Comparison of ENCODE assay signal across 13 cellular contexts in genomic region chr4:3340703-3341088, GRCh38. TPM values are rescaled to one million over a fixed set of nuclear protein-coding genes. Genes with fewer than 3 reads are reported as not detected.
DNase-seq lines count a peak whose midpoint lies in the region; ATAC-seq and TF ChIP-seq lines count a peak whose summit lies in the region.
"Had no signal": no experiment of that assay in that cellular context is flagged by ENCODE, and none has a peak within 500 bp of the region (broad histone marks: within the 10 kb centered on the region; RNA-seq: fewer than 3 reads in every experiment).

No MANE protein-coding gene starts in this region.

- peak; percentile 37; the same call in 1 of the 2 replicates for ATAC-seq in PC-3
- ATAC-seq in foreskin keratinocyte = peak; percentile 41
- ATAC-seq in T-cell (replicated peaks in 1 of 4) = no peak
- ATAC-seq in SK-N-SH treated with all-trans-retinoic acid at 6 μM for 48 hours = no peak
- ATAC-seq: activated naive CD8-positive, alpha-beta T cell treated with anti-CD3 and anti-CD28 coated beads, Interleukin-2, amount 50 U/mL, for 24 hours had no signal

- H3K4me2 ChIP-seq in PC-3 (ENCODE audit: low read length) = no peak overlapping the region

- TF ChIP-seq CTCF in PC-3 (conservative IDR thresholded peaks at IDR 0.05; ENCODE audit: low read depth, low read length) (peak; percentile 37; the same call in 1 of the 2 replicates), foreskin keratinocyte (conservative IDR thresholded peaks at IDR 0.05) (peak; percentile 24), thyroid gland (IDR thresholded peaks at IDR 0.05) (peak in 5 of 6 experiments; percentile 23 to 78 (median 71))

- H3K4me3 ChIP-seq in PC-3 (ENCODE audit: low read length) = no peak overlapping the region
- H3K4me3 ChIP-seq in thyroid gland (replicated peaks in 1 of 3) = no peak overlapping the region

- H3K4me3 Mint-ChIP-seq in T-cell = no peak overlapping the region
- H3K4me3 Mint-ChIP-seq: activated CD4-positive, alpha-beta memory T cell treated with anti-CD3 and anti-CD28 coated beads, Interleukin-2, amount 10 ng/mL, durations not matched to agents 7 days and 5 days; activated naive CD8-positive, alpha-beta T cell treated with anti-CD3 and anti-CD28 coated beads, Interleukin-2, amount 50 U/mL, for 24 hours had no signal

- H3K36me3 ChIP-seq in PC-3 (ENCODE audit: low read depth, low read length) (no peaks in the 10 kb centered on the region), thyroid gland (no peaks in the 10 kb centered on the region)

- H3K9me3 ChIP-seq in PC-3 (ENCODE audit: low read length) (no peaks in the 10 kb centered on the region), thyroid gland (no peaks in the 10 kb centered on the region)

- no peaks in the 10 kb centered on the region for H4K20me1 ChIP-seq in PC-3 (ENCODE audit: low read length)

- no peak for TF ChIP-seq POLR2A in thyroid gland (IDR thresholded peaks at IDR 0.05)

- BruUV-seq in PC-3 (replicated peaks; lab: Mats Ljungman, UMichigan) = no TSS peak

- no peak overlapping the region for H3K27ac Mint-ChIP-seq in T-cell
- H3K27ac Mint-ChIP-seq: activated CD4-positive, alpha-beta memory T cell treated with anti-CD3 and anti-CD28 coated beads, Interleukin-2, amount 10 ng/mL, durations not matched to agents 7 days and 5 days; activated naive CD8-positive, alpha-beta T cell treated with anti-CD3 and anti-CD28 coated beads, Interleukin-2, amount 50 U/mL, for 24 hours had no signal

- 42% methylated on average over 3 of the region's 16 CpGs; no CpG with 5 or more reads in 1 of the 2 donors for WGBS in thyroid gland, 2 donors

- H3K4me1 ChIP-seq in PC-3 (ENCODE audit: insufficient read depth, low read length) (peaks cover 15% of the 10 kb centered on the region; the same call in 1 of the 2 replicates), foreskin keratinocyte (no peaks in the 10 kb centered on the region), thyroid gland (peaks cover 20 to 31% of the 10 kb centered on the region in 2 donors)

- H3K9me3 Mint-ChIP-seq in T-cell = no peaks in the 10 kb centered on the region
- H3K9me3 Mint-ChIP-seq: activated CD4-positive, alpha-beta memory T cell treated with anti-CD3 and anti-CD28 coated beads, Interleukin-2, amount 10 ng/mL, durations not matched to agents 7 days and 5 days; activated naive CD8-positive, alpha-beta T cell treated with anti-CD3 and anti-CD28 coated beads, Interleukin-2, amount 50 U/mL, for 24 hours had no signal

- H3K36me3 Mint-ChIP-seq in T-cell = peaks cover 8% of the 10 kb centered on the region

- no peaks in the 10 kb centered on the region for H3F3A ChIP-seq in PC-3 (ENCODE audit: low read length, unreplicated experiment)

- H3K9me2 ChIP-seq in PC-3 (replicated peaks; ENCODE audit: low read length) = no peaks in the 10 kb centered on the region

- no peak overlapping the region for H3K9ac ChIP-seq in PC-3 (ENCODE audit: low read length)

- H3K4me1 Mint-ChIP-seq in T-cell = peaks cover 16 to 29% (median 24%) of the 10 kb centered on the region in 3 donors
- H3K4me1 Mint-ChIP-seq: activated CD4-positive, alpha-beta memory T cell treated with anti-CD3 and anti-CD28 coated beads, Interleukin-2, amount 10 ng/mL, durations not matched to agents 7 days and 5 days had no signal

- H3K27me3 ChIP-seq in PC-3 (ENCODE audit: low read length) = no peaks in the 10 kb centered on the region
- no peaks in the 10 kb centered on the region for H3K27me3 ChIP-seq in foreskin keratinocyte
- H3K27me3 ChIP-seq in thyroid gland = no peaks in the 10 kb centered on the region

- no peaks in the 10 kb centered on the region for H3K79me2 ChIP-seq in PC-3 (ENCODE audit: low read length)

- DNase-seq in NCI-H2171 treated with DMSO at 0.1 percent for 48 hours (lab: John Stamatoyannopoulos, UW) (peak; percentile 38), NCI-H2171 (lab: John Stamatoyannopoulos, UW) (no peak), PC-3 (peak; percentile 17), foreskin keratinocyte (peak in 1 of 2 donors; percentile 11), thyroid gland (peak; percentile 98), T-cell (no peak)
- no peak for DNase-seq in stimulated activated CD4-positive, alpha-beta T cell treated with anti-CD3 and anti-CD28 coated beads, Interleukin-4, amount 100 ng/mL, for 1 hour
- DNase-seq: ACHN; activated CD4-positive, alpha-beta memory T cell treated with anti-CD3 and anti-CD28 coated beads, Interleukin-2, amount 10 ng/mL, durations not matched to agents 7 days and 5 days; activated naive CD8-positive, alpha-beta T cell treated with anti-CD3 and anti-CD28 coated beads, Interleukin-2, amount 50 U/mL, for 24 hours; GF-D8; MV-4-11 had no signal

- intact Hi-C loops in PC-3 (cut with micrococcal nuclease) = no loop called here
- intact Hi-C loops in thyroid gland (cut with DNase I) = no loop called here

- POLR2A ChIA-PET in PC-3 (lab: Charles Lee; ENCODE audit: unreplicated experiment) (no interaction called here), T-cell (lab: Charles Lee) (no interaction called here)

- CTCF ChIA-PET in PC-3 (lab: Charles Lee) (interaction anchor here (0.6 kb wide), 1 partner anchor 584 kb away, joined by 5 read pairs; no protein-coding TSS in a partner anchor), T-cell (lab: Charles Lee) (no interaction called here)

- H3K27ac ChIP-seq in PC-3 (ENCODE audit: low read length) (no peak overlapping the region), foreskin keratinocyte (no peak overlapping the region), thyroid gland (peak overlapping the region in 2 of 3 donors; percentile 54 to 73)

- no peak overlapping the region for H2AFZ ChIP-seq in PC-3 (ENCODE audit: low read length)

- H3K27me3 Mint-ChIP-seq in T-cell = no peaks in the 10 kb centered on the region
- H3K27me3 Mint-ChIP-seq: activated CD4-positive, alpha-beta memory T cell treated with anti-CD3 and anti-CD28 coated beads, Interleukin-2, amount 10 ng/mL, durations not matched to agents 7 days and 5 days; activated naive CD8-positive, alpha-beta T cell treated with anti-CD3 and anti-CD28 coated beads, Interleukin-2, amount 50 U/mL, for 24 hours had no signal

TF ChIP-seq in SK-N-SH treated with all-trans-retinoic acid at 6 μM for 48 hours, 23 proteins besides CTCF, POLR2A, EP300 and RAD21:
- TF ChIP-seq ISL1 (CRISPR knock-in tag; IDR thresholded peaks at IDR 0.05) (no peak), POU6F1 (CRISPR knock-in tag; IDR thresholded peaks at IDR 0.05; ENCODE audit: borderline replicate concordance, low read depth) (no peak), RARB (CRISPR knock-in tag; IDR thresholded peaks at IDR 0.05) (no peak), ZNF8 (CRISPR knock-in tag; IDR thresholded peaks at IDR 0.05) (no peak), OSR1 (CRISPR knock-in tag; IDR thresholded peaks at IDR 0.05) (no peak), BACH2 (CRISPR knock-in tag; IDR thresholded peaks at IDR 0.05; ENCODE audit: borderline replicate concordance) (no peak), ESRRG (CRISPR knock-in tag; IDR thresholded peaks at IDR 0.05) (no peak), SNAI2 (CRISPR knock-in tag; IDR thresholded peaks at IDR 0.05) (no peak), ARNTL (CRISPR knock-in tag; IDR thresholded peaks at IDR 0.05; ENCODE audit: borderline replicate concordance, low read depth) (no peak)

RNA-seq across cellular contexts. Expression of gene RGS12, which starts 47.9 kb away (rescaled TPM):
- 10.3 and 13.8 TPM in 2 replicates for total RNA-seq in PC-3 (2014; rRNA removed)
- total RNA-seq in foreskin keratinocyte = 26.7 and 39.4 TPM in 2 replicates
- 17.1 and 22.1 TPM in 2 replicates for polyA plus RNA-seq in foreskin keratinocyte
- 10 to 100 TPM; 14.6 to 25.1 (median 20.9) TPM for total RNA-seq in thyroid gland
- total RNA-seq in T-cell = 10 to 100 TPM in 3 of 5 donors, 1 to 10 TPM in 2; 6.4 to 15.3 (median 10.5) TPM

Comparison
In these comparisons a context has a peak if more than half of its experiments do, and no peak if none do; other contexts are left out.
1. DNase-seq: peak in NCI-H2171 treated with DMSO at 0.1 percent for 48 hours (single experiment), PC-3 (single experiment) and thyroid gland (2 of 2); none in NCI-H2171 (single experiment), stimulated activated CD4-positive, alpha-beta T cell treated with anti-CD3 and anti-CD28 coated beads, Interleukin-4, amount 100 ng/mL, for 1 hour (single experiment) and T-cell (0 of 34).
2. ATAC-seq: peak in PC-3 (single experiment) and foreskin keratinocyte (single experiment); none in T-cell (0 of 4) and SK-N-SH treated with all-trans-retinoic acid at 6 μM for 48 hours (single experiment).
3. H3K27ac ChIP-seq: peak in thyroid gland (2 of 3); none in PC-3 (single experiment) and foreskin keratinocyte (single experiment).
4. Peak in every context shown above with its lines, with median percentiles within 50 percentile points of each other: CTCF ChIP-seq.